In genomic region chr21:28554660-28555475, GRCh38 we compare ENCODE assay signal across 20 cellular contexts.
DNase-seq lines count a peak whose midpoint lies in the region; TF ChIP-seq lines count a peak whose summit lies in the region.
"Had no signal": no experiment of that assay in that cellular context is flagged by ENCODE, and none has a peak within 500 bp of the region (broad histone marks: within the 10 kb centered on the region; RNA-seq: fewer than 3 reads in every experiment).

No MANE protein-coding gene starts in this region.

- no peaks in the 10 kb centered on the region for H3K79me2 ChIP-seq in H9 (ENCODE audit: insufficient read depth, low read length)

- H3K9me3 ChIP-seq in H9 (ENCODE audit: control insufficient read depth, low read depth, low read length): no peaks in the 10 kb centered on the region
- H3K9me3 ChIP-seq in prostate gland: no peaks in the 10 kb centered on the region
- H3K9me3 ChIP-seq: ovary, transverse colon had no signal

- H3K4me3 Mint-ChIP-seq in H9: no peak overlapping the region
- H3K4me3 Mint-ChIP-seq: activated CD4-positive, alpha-beta memory T cell treated with anti-CD3 and anti-CD28 coated beads for 36 hours; stimulated activated effector memory CD8-positive, alpha-beta T cell treated with anti-CD3 and anti-CD28 coated beads, Interleukin-12 subunit alpha, Interleukin-12 subunit beta, amount 100 ng/mL, for 72 hours had no signal

- H2BK5ac ChIP-seq in H9 (ENCODE audit: insufficient read length, low read length): no peak overlapping the region

- intact Hi-C loops in prostate gland (cut with DNase I): no loop called here

- no peak overlapping the region for H3T11ph ChIP-seq in H9 (ENCODE audit: low read length)

- H3K4ac ChIP-seq in H9 (ENCODE audit: low read depth, low read length): no peak overlapping the region

- H3K4me1 ChIP-seq in H9 (ENCODE audit: insufficient read depth, low read length) (no peaks in the 10 kb centered on the region), prostate gland (replicated peaks) (no peaks in the 10 kb centered on the region)
- H3K4me1 ChIP-seq: transverse colon had no signal

- TF ChIP-seq CTCF in AG04449 (IDR thresholded peaks at IDR 0.05; ENCODE audit: insufficient read depth, low read length, missing control alignments): no peak
- no peak for TF ChIP-seq CTCF in H9 (conservative IDR thresholded peaks at IDR 0.05)
- no peak for TF ChIP-seq CTCF in VCaP (conservative IDR thresholded peaks at IDR 0.05)
- no peak for TF ChIP-seq CTCF in prostate gland (IDR thresholded peaks at IDR 0.05)

- no peak overlapping the region for H2BK20ac ChIP-seq in H9 (ENCODE audit: low read depth, low read length, poor library complexity, severe bottlenecking)

- H4K91ac ChIP-seq in H9 (ENCODE audit: insufficient read length, low read depth, low read length): no peak overlapping the region

- H3K4me3 ChIP-seq in AG04449 (ENCODE audit: low read depth, low read length): no peak overlapping the region
- no peak overlapping the region for H3K4me3 ChIP-seq in prostate gland
- H3K4me3 ChIP-seq: ovary, transverse colon had no signal

- WGBS in H9 (ENCODE audit: extremely low coverage, insufficient read length, low lambda C conversion rate): no CpG with 5 or more reads among the region's 10 CpGs
- 86% methylated on average over 10 of the region's 10 CpGs for WGBS in prostate gland

- TF ChIP-seq POLR2A in prostate gland (IDR thresholded peaks at IDR 0.05): no peak

- H3K23me2 ChIP-seq in H9 (ENCODE audit: insufficient read length, low read depth, low read length, poor library complexity, severe bottlenecking): no peaks in the 10 kb centered on the region

- no peak overlapping the region for H3K23ac ChIP-seq in H9 (ENCODE audit: insufficient read length, low read depth, low read length)

- no peak overlapping the region for H3K56ac ChIP-seq in H9 (ENCODE audit: insufficient read length, low read depth, low read length)

- peak; percentile 26 for DNase-seq in AG04449 (ENCODE audit: low read depth, low spot score)
- DNase-seq in H9: peak; percentile 41
- peak; percentile 58 for DNase-seq in iris pigment epithelial cell (ENCODE audit: low read depth)
- no peak for DNase-seq in activated naive CD4-positive, alpha-beta T cell treated with Interleukin-2 at 50 U/mL for 16 hours
- DNase-seq in HPDE6-E6E7 (ENCODE audit: extremely low spot score): no peak
- no peak for DNase-seq in RKO (ENCODE audit: low spot score)
- no peak for DNase-seq in prostate gland (ENCODE audit: low spot score)
- DNase-seq: ACHN; activated CD4-positive, alpha-beta memory T cell treated with anti-CD3 and anti-CD28 coated beads for 36 hours; amygdala; cortex of kidney; Kasumi-1; NCI-H146; ovary; small intestine; transverse colon had no signal

- H3K79me1 ChIP-seq in H9 (ENCODE audit: insufficient read depth, low read depth, low read length, poor library complexity, severe bottlenecking): no peaks in the 10 kb centered on the region

- H3K4me2 ChIP-seq in H9 (ENCODE audit: insufficient read depth, insufficient read length, low read length): no peak overlapping the region

- H2BK15ac ChIP-seq in H9 (ENCODE audit: low read depth, low read length): no peak overlapping the region

- H3K9me3 Mint-ChIP-seq in H9: peaks cover 19 to 21% of the 10 kb centered on the region in 2 experiments
- H3K9me3 Mint-ChIP-seq: activated T-helper 2 cell treated with anti-CD3 and anti-CD28 coated beads, Interferon-gamma antibody, Interleukin-2, Interleukin-4, amounts not matched to agents 10 μg/mL and 5 μg/mL and 100 μg/mL, durations not matched to agents 14 hours and 24 hours and 36 hours; stimulated activated effector memory CD8-positive, alpha-beta T cell treated with anti-CD3 and anti-CD28 coated beads, Interleukin-12 subunit alpha, Interleukin-12 subunit beta, amount 100 ng/mL, for 72 hours had no signal

- no peaks in the 10 kb centered on the region for H3K27me3 Mint-ChIP-seq in H9 (ENCODE audit: low read depth)
- H3K27me3 Mint-ChIP-seq: activated CD4-positive, alpha-beta memory T cell treated with anti-CD3 and anti-CD28 coated beads for 36 hours had no signal

- H2BK12ac ChIP-seq in H9 (ENCODE audit: insufficient read length, low read depth, low read length): no peak overlapping the region

- no peaks in the 10 kb centered on the region for H3K36me3 ChIP-seq in prostate gland
- H3K36me3 ChIP-seq: ovary, transverse colon had no signal

- no peak overlapping the region for H2AK5ac ChIP-seq in H9 (ENCODE audit: insufficient read length, low read length)

- H3K27ac Mint-ChIP-seq in H9: peak overlapping the region in 1 of 3 experiments; percentile 53; a peak in 1 of 7 replicates
- H3K27ac Mint-ChIP-seq: activated CD4-positive, alpha-beta memory T cell treated with anti-CD3 and anti-CD28 coated beads for 36 hours; activated T-helper 2 cell treated with anti-CD3 and anti-CD28 coated beads, Interferon-gamma antibody, Interleukin-2, Interleukin-4, amounts not matched to agents 10 μg/mL and 5 μg/mL and 100 μg/mL, durations not matched to agents 14 hours and 24 hours and 36 hours; stimulated activated effector memory CD8-positive, alpha-beta T cell treated with anti-CD3 and anti-CD28 coated beads, Interleukin-12 subunit alpha, Interleukin-12 subunit beta, amount 100 ng/mL, for 72 hours had no signal

- H2AFZ ChIP-seq in H9 (ENCODE audit: low read length): peak overlapping the region; percentile 65

- peaks cover 4 to 19% (median 6%) of the 10 kb centered on the region in 3 experiments; a peak in 4 of 7 replicates for H3K36me3 Mint-ChIP-seq in H9 (ENCODE audit: insufficient read depth in 1 of 3, low read depth in 3 of 3)
- H3K36me3 Mint-ChIP-seq: activated CD4-positive, alpha-beta memory T cell treated with anti-CD3 and anti-CD28 coated beads for 36 hours; stimulated activated effector memory CD8-positive, alpha-beta T cell treated with anti-CD3 and anti-CD28 coated beads, Interleukin-12 subunit alpha, Interleukin-12 subunit beta, amount 100 ng/mL, for 72 hours had no signal

- H3K14ac ChIP-seq in H9 (ENCODE audit: insufficient read depth, low read length): peak overlapping the region; percentile 71

- no peak overlapping the region for H4K5ac ChIP-seq in H9 (ENCODE audit: insufficient read length, low read depth, low read length)

- no peak overlapping the region for H3K9ac ChIP-seq in H9 (ENCODE audit: extremely low read depth, insufficient read length, low read length)

- no peak overlapping the region for H2BK120ac ChIP-seq in H9 (ENCODE audit: low read depth, low read length, poor library complexity, severe bottlenecking)

- no peak overlapping the region for H3K18ac ChIP-seq in H9 (ENCODE audit: insufficient read length, low read depth, low read length)

- H3K4me1 Mint-ChIP-seq in H9: peaks cover 13 to 21% of the 10 kb centered on the region in 2 experiments
- H3K4me1 Mint-ChIP-seq: stimulated activated effector memory CD8-positive, alpha-beta T cell treated with anti-CD3 and anti-CD28 coated beads, Interleukin-12 subunit alpha, Interleukin-12 subunit beta, amount 100 ng/mL, for 72 hours had no signal

- no peak overlapping the region for H4K8ac ChIP-seq in H9 (replicated peaks; ENCODE audit: insufficient read length, low read depth, low read length)

- H3K27me3 ChIP-seq in H9 (ENCODE audit: insufficient read depth, low read length) (no peaks in the 10 kb centered on the region), prostate gland (replicated peaks; ENCODE audit: insufficient read depth) (no peaks in the 10 kb centered on the region)
- H3K27me3 ChIP-seq: ovary, transverse colon had no signal

- H3K27ac ChIP-seq in H9 (ENCODE audit: insufficient read length, low read depth, low read length) (no peak overlapping the region), VCaP (peak overlapping the region; percentile 15; the same call in 1 of the 2 replicates), prostate gland (no peak overlapping the region)
- H3K27ac ChIP-seq: epithelial cell of prostate, ovary, transverse colon had no signal

- POLR2A ChIA-PET in AG04449 (lab: Yijun Ruan, JAX): no interaction called here

- no peaks in the 10 kb centered on the region for H4K20me1 ChIP-seq in H9 (ENCODE audit: control insufficient read depth, insufficient read depth, insufficient read length)

- CTCF ChIA-PET in AG04449 (lab: Yijun Ruan, JAX): no interaction called here

Comparison
In these comparisons a context has a peak if more than half of its experiments do, and no peak if none do; other contexts are left out.
1. DNase-seq: peak in AG04449 (single experiment), H9 (single experiment) and iris pigment epithelial cell (single experiment); none in activated naive CD4-positive, alpha-beta T cell treated with Interleukin-2 at 50 U/mL for 16 hours (single experiment), HPDE6-E6E7 (single experiment), RKO (single experiment) and prostate gland (single experiment).